15 cellular contexts compared by ENCODE assay signal in the genomic region with DNA sequence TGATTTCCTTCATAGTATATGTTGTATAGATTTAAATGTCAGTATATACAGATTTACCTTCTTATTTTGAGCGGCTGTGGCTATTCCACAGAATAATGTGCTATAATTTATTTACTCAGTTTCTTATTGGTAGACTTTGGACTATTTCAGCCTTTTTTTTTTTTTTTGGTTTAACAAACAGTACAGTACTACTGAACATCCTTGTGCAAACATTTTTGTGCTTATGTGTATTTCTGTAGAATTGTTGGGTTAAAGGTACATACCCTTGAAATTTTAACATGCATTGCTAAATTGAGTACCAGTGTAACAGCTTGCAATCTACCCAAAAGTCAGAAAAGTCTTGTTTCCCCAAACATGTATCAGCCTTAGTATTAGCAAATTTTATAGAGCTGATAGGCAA.
"Had no signal": no experiment of that assay in that cellular context is flagged by ENCODE, and none has a peak within 500 bp of the region (broad histone marks: within the 10 kb centered on the region; RNA-seq: fewer than 3 reads in every experiment).

No MANE protein-coding gene starts in this region.

- ATAC-seq: activated CD4-positive, CD25-positive, alpha-beta regulatory T cell treated with anti-CD3 and anti-CD28 coated beads, Interleukin-2, amount 50 U/mL, for 24 hours; lower lobe of right lung; stimulated activated naive B cell treated with anti-CD40 and anti-IgM and Interleukin-4, amounts not matched to agents 10 μg/mL and 1 μg/mL and 100 μg/mL, for 72 hours had no signal

- H2AFZ ChIP-seq: neural progenitor cell had no signal

- H3K9ac ChIP-seq: neural progenitor cell had no signal

- H3K36me3 ChIP-seq: heart right ventricle, lower lobe of right lung, neural progenitor cell, ovary had no signal

- DNase-seq: activated naive CD4-positive, alpha-beta T cell; activated naive CD8-positive, alpha-beta T cell treated with anti-CD3 and anti-CD28 coated beads, Interleukin-2, amount 10 ng/mL, durations not matched to agents 7 days and 5 days; central memory CD4-positive, alpha-beta T cell; effector CD4-positive, alpha-beta T cell; heart right ventricle; midbrain; ovary; stimulated activated naive B cell treated with anti-CD40 and anti-IgM and Interleukin-4, amounts not matched to agents 10 μg/mL and 1 μg/mL and 100 μg/mL, for 72 hours; substantia nigra had no signal

- H3K27me3 ChIP-seq: neural progenitor cell, ovary had no signal

- H3K27ac ChIP-seq: neural progenitor cell, ovary had no signal

- H3K4me2 ChIP-seq: neural progenitor cell had no signal

- H3K4me3 ChIP-seq: coronary artery, heart right ventricle, lower lobe of right lung, neural progenitor cell, ovary had no signal

- H3K9me3 ChIP-seq: heart right ventricle, lower lobe of right lung, ovary had no signal

- FAIRE-seq: endothelial cell of umbilical vein, frontal cortex had no signal
